23 cellular contexts compared by ENCODE assay signal in genomic region chr6:45637611-45638257, GRCh38.
DNase-seq lines count a peak whose midpoint lies in the region; ATAC-seq and TF ChIP-seq lines count a peak whose summit lies in the region.
"Had no signal": no experiment of that assay in that cellular context is flagged by ENCODE, and none has a peak within 500 bp of the region (broad histone marks: within the 10 kb centered on the region; RNA-seq: fewer than 3 reads in every experiment).

No MANE protein-coding gene starts in this region.

- H3K4me1 ChIP-seq in gastrocnemius medialis (no peaks in the 10 kb centered on the region), psoas muscle (no peaks in the 10 kb centered on the region)
- H3K4me1 ChIP-seq: Caco-2 had no signal

- no peaks in the 10 kb centered on the region for H3K36me3 ChIP-seq in gastrocnemius medialis
- H3K36me3 ChIP-seq in psoas muscle (ENCODE audit: insufficient read depth in 1 of 2, low read depth in 1 of 2), result no peaks in the 10 kb centered on the region
- H3K36me3 ChIP-seq: BLaER1 treated with 17β-estradiol and CSF1 and Interleukin-3, amounts not matched to agents 10 nM and 100 nM had no signal

- H3K27ac ChIP-seq in gastrocnemius medialis (no peak overlapping the region), psoas muscle (no peak overlapping the region)
- H3K27ac ChIP-seq: BLaER1 treated with 17β-estradiol and CSF1 and Interleukin-3, amounts not matched to agents 10 nM and 100 nM; SK-N-MC had no signal

- H3K4me1 Mint-ChIP-seq in activated CD4-positive, alpha-beta T cell treated with anti-CD3 and anti-CD28 coated beads, Interleukin-2, amount 10 ng/mL, durations not matched to agents 24 days and 14 days, result no peaks in the 10 kb centered on the region

- in situ Hi-C loops in gastrocnemius medialis (cut with MboI; ENCODE audit: low sequenced_read_pairs in 4 of 4), result no loop called here

- H3K9me3 ChIP-seq in gastrocnemius medialis, result no peaks in the 10 kb centered on the region
- no peaks in the 10 kb centered on the region for H3K9me3 ChIP-seq in psoas muscle
- H3K9me3 ChIP-seq: BLaER1 treated with 17β-estradiol and CSF1 and Interleukin-3, amounts not matched to agents 10 nM and 100 nM; Caco-2 had no signal

- no peaks in the 10 kb centered on the region for H3K9me3 Mint-ChIP-seq in activated CD4-positive, alpha-beta T cell treated with anti-CD3 and anti-CD28 coated beads, Interleukin-2, amount 10 ng/mL, durations not matched to agents 24 days and 14 days
- H3K9me3 Mint-ChIP-seq: activated T-cell treated with anti-CD3 and anti-CD28 coated beads, Interleukin-2, amount 50 U/mL, for 24 hours; dendritic cell treated with granulocyte-macrophage colony-stimulating factor and Interleukin-4, amounts not matched to agents 40 ng/mL and 50 ng/mL, for 4 days; H9; T-helper 1 cell treated with Interleukin-12 subunit alpha and Interleukin-12 subunit beta and Interleukin-4 antibody, amounts not matched to agents 30 μg/mL and 1 μg/mL, for 36 hours had no signal

- TF ChIP-seq CTCF in HFF-Myc (IDR thresholded peaks at IDR 0.05; ENCODE audit: low read depth, low read length, missing control alignments) (no peak), gastrocnemius medialis (IDR thresholded peaks at IDR 0.05 in 4 of 5, conservative IDR thresholded peaks at IDR 0.05 in 1 of 5) (no peak), psoas muscle (IDR thresholded peaks at IDR 0.05) (no peak)

- H3K27me3 ChIP-seq in gastrocnemius medialis (no peaks in the 10 kb centered on the region), psoas muscle (ENCODE audit: insufficient read depth in 3 of 3, low read length in 2 of 3) (no peaks in the 10 kb centered on the region)
- H3K27me3 ChIP-seq: BLaER1 treated with 17β-estradiol and CSF1 and Interleukin-3, amounts not matched to agents 10 nM and 100 nM had no signal

- H3K27ac Mint-ChIP-seq in activated CD4-positive, alpha-beta T cell treated with anti-CD3 and anti-CD28 coated beads, Interleukin-2, amount 10 ng/mL, durations not matched to agents 24 days and 14 days, result no peak overlapping the region
- H3K27ac Mint-ChIP-seq: activated T-cell treated with anti-CD3 and anti-CD28 coated beads, Interleukin-2, amount 50 U/mL, for 24 hours; dendritic cell treated with granulocyte-macrophage colony-stimulating factor and Interleukin-4, amounts not matched to agents 40 ng/mL and 50 ng/mL, for 4 days; H9; T-helper 1 cell treated with Interleukin-12 subunit alpha and Interleukin-12 subunit beta and Interleukin-4 antibody, amounts not matched to agents 30 μg/mL and 1 μg/mL, for 36 hours had no signal

- H3K4me3 ChIP-seq in HFF-Myc (replicated peaks; ENCODE audit: low read depth, low read length) (no peak overlapping the region), gastrocnemius medialis (no peak overlapping the region), psoas muscle (no peak overlapping the region)
- H3K4me3 ChIP-seq: BLaER1 treated with 17β-estradiol and CSF1 and Interleukin-3, amounts not matched to agents 10 nM and 100 nM; SK-N-MC; smooth muscle cell had no signal

- H3K36me3 Mint-ChIP-seq in activated CD4-positive, alpha-beta T cell treated with anti-CD3 and anti-CD28 coated beads, Interleukin-2, amount 10 ng/mL, durations not matched to agents 24 days and 14 days (ENCODE audit: low read depth), result no peaks in the 10 kb centered on the region

- no peak for TF ChIP-seq POLR2A in gastrocnemius medialis (IDR thresholded peaks at IDR 0.05)

- ATAC-seq in gastrocnemius medialis (peak; percentile 19 to 30), psoas muscle (no peak)

- H3K27me3 Mint-ChIP-seq in activated CD4-positive, alpha-beta T cell treated with anti-CD3 and anti-CD28 coated beads, Interleukin-2, amount 10 ng/mL, durations not matched to agents 24 days and 14 days, result no peaks in the 10 kb centered on the region
- H3K27me3 Mint-ChIP-seq: activated T-cell treated with anti-CD3 and anti-CD28 coated beads, Interleukin-2, amount 50 U/mL, for 24 hours; dendritic cell treated with granulocyte-macrophage colony-stimulating factor and Interleukin-4, amounts not matched to agents 40 ng/mL and 50 ng/mL, for 4 days had no signal

- peak; percentile 47 for DNase-seq in HFF-Myc (ENCODE audit: extremely low read depth, low read depth)
- peak; percentile 50 for DNase-seq in RPMI8226
- DNase-seq in kidney tubule cell (ENCODE audit: low spot score), result peak; percentile 41
- DNase-seq in gastrocnemius medialis, result no peak
- DNase-seq in Kasumi-1 (lab: John Stamatoyannopoulos, UW), result no peak
- no peak for DNase-seq in activated CD4-positive, alpha-beta T cell treated with anti-CD3 and anti-CD28 coated beads, Interleukin-2, amount 10 ng/mL, durations not matched to agents 24 days and 14 days
- no peak for DNase-seq in Ammon's horn (ENCODE audit: low spot score)
- no peak for DNase-seq in psoas muscle
- DNase-seq: activated gamma-delta T cell treated with Interleukin-2 at 50 U/mL for 16 hours; activated T-cell treated with anti-CD3 and anti-CD28 coated beads, Interleukin-2, amount 50 U/mL, for 24 hours; Caco-2; H9; kidney glomerular epithelial cell; mammary epithelial cell; NCI-H1694 treated with DMSO at 0.1 percent for 48 hours; NCI-H526 treated with DMSO at 0.1 percent for 48 hours; stimulated activated CD4-positive, alpha-beta T cell treated with anti-CD3 and anti-CD28 coated beads, Interleukin-2, amount 100 ng/mL, for 24 hours; substantia nigra had no signal

- 44 to 55% (median 45%) methylated on average over 7 of the region's 7 CpGs for WGBS in psoas muscle, 3 donors

- H3K4me3 Mint-ChIP-seq in activated CD4-positive, alpha-beta T cell treated with anti-CD3 and anti-CD28 coated beads, Interleukin-2, amount 10 ng/mL, durations not matched to agents 24 days and 14 days, result no peak overlapping the region
- H3K4me3 Mint-ChIP-seq: activated T-cell treated with anti-CD3 and anti-CD28 coated beads, Interleukin-2, amount 50 U/mL, for 24 hours; dendritic cell treated with granulocyte-macrophage colony-stimulating factor and Interleukin-4, amounts not matched to agents 40 ng/mL and 50 ng/mL, for 4 days; H9; T-helper 1 cell treated with Interleukin-12 subunit alpha and Interleukin-12 subunit beta and Interleukin-4 antibody, amounts not matched to agents 30 μg/mL and 1 μg/mL, for 36 hours had no signal

- intact Hi-C loops in gastrocnemius medialis (cut with DNase I; ENCODE audit: low total_unique reads) (no loop called here), psoas muscle (cut with DNase I) (no loop called here)
- intact Hi-C loops in activated CD4-positive, alpha-beta T cell treated with anti-CD3 and anti-CD28 coated beads, Interleukin-2, amount 10 ng/mL, durations not matched to agents 24 days and 14 days (cut with micrococcal nuclease), result no loop called here

Comparison
In these comparisons a context has a peak if more than half of its experiments do, and no peak if none do; other contexts are left out.
1. DNase-seq: peak in HFF-Myc (single experiment), RPMI8226 (single experiment) and kidney tubule cell (single experiment); none in gastrocnemius medialis (0 of 2), Kasumi-1 (0 of 2), activated CD4-positive, alpha-beta T cell treated with anti-CD3 and anti-CD28 coated beads, Interleukin-2, amount 10 ng/mL, durations not matched to agents 24 days and 14 days (single experiment), Ammon's horn (single experiment) and psoas muscle (0 of 2).
2. ATAC-seq: peak in gastrocnemius medialis (2 of 2); none in psoas muscle (0 of 4).